In the genomic region with DNA sequence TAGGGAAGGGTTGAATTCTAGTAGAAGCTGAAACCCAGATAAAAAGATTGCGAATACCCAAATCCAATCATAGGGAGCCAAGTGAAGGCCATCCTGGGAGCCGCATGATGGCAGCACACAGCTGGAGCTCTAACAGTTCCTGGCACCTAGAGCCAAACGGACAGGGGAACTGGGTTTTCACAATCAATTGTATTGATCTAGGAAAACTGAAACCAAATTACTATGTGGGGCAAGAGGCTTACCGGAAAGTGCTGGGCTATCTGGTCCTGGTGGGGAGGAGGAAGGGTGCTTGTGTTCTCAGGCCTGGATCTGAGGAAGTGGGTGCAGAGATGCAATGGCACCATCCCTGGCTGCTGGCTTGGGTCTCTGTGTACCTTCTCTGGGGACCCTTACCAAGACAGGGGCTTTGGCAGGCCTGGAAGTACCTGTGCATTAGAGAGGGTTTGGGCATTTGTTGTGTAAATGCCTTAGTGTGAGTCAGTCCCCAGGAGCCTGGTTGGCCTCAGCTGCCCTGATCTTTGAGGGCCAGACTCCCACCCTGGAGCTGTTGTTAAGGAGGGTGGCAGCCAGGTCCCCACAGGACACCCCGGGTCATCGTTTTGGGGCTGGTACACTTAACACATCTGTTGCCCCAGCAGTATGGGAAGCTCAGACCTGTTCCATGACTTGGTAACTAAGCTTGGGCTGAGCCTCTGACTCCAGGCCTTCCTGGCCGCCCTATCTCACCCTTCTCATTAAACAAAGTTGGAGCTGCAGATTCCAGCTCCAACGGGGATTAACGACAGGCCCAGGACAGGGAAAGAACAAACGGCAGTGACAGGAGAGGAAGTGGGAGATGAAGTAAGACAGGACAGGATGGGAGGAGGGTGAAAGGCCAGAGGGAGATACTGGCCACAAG, we compare ENCODE assay signal across 14 cellular contexts. TPM values are rescaled to one million over a fixed set of nuclear protein-coding genes. Genes with fewer than 3 reads are reported as not detected.
DNase-seq lines count a peak whose midpoint lies in the region; ATAC-seq and TF ChIP-seq lines count a peak whose summit lies in the region.
"Had no signal": no experiment of that assay in that cellular context is flagged by ENCODE, and none has a peak within 500 bp of the region (broad histone marks: within the 10 kb centered on the region; RNA-seq: fewer than 3 reads in every experiment).

No MANE protein-coding gene starts in this region.

- no peaks in the 10 kb centered on the region for H3K9me3 ChIP-seq in left lung
- H3K9me3 ChIP-seq: tibial nerve had no signal

- H3K4me1 Mint-ChIP-seq in GM23338, result peaks cover 13% of the 10 kb centered on the region
- peaks cover 66% of the 10 kb centered on the region for H3K4me1 Mint-ChIP-seq in activated CD4-positive, alpha-beta memory T cell treated with anti-CD3 and anti-CD28 coated beads for 36 hours (ENCODE audit: low read depth)

- DNase-seq in AG10803 (ENCODE audit: low read depth) (no peak), GM23338 (ENCODE audit: low spot score) (peak; percentile 47), islet precursor cell (peak; percentile 86), NCI-H82 (lab: John Stamatoyannopoulos, UW) (no peak), left lung (no peak)
- DNase-seq in activated CD4-positive, alpha-beta memory T cell treated with anti-CD3 and anti-CD28 coated beads for 36 hours, result no peak
- DNase-seq: activated CD4-positive, CD25-positive, alpha-beta regulatory T cell; amygdala; NCI-H1048; stimulated activated CD4-positive, alpha-beta T cell treated with anti-CD3 and anti-CD28 coated beads, Interleukin-4, amount 100 ng/mL, for 4 hours had no signal

- intact Hi-C loops in activated CD4-positive, alpha-beta memory T cell treated with anti-CD3 and anti-CD28 coated beads for 36 hours (cut with micrococcal nuclease), result loop anchor here (10.0 kb wide), 1 partner anchor 445 kb away; no protein-coding TSS in a partner anchor
- intact Hi-C loops in left lung (cut with DNase I), result no loop called here

- no peaks in the 10 kb centered on the region for H3K9me2 ChIP-seq in GM23338 (ENCODE audit: insufficient read depth)

- H3K27ac ChIP-seq in GM23338 (ENCODE audit: low read depth) (peak overlapping the region; percentile 72; the same call in 1 of the 2 replicates), left lung (peak overlapping the region in 1 of 2 donors; percentile 60)
- H3K27ac ChIP-seq: tibial nerve had no signal

- peak overlapping the region; percentile 88 for H3K27ac Mint-ChIP-seq in GM23338
- H3K27ac Mint-ChIP-seq in activated CD4-positive, alpha-beta memory T cell treated with anti-CD3 and anti-CD28 coated beads for 36 hours, result peak overlapping the region; percentile 23

- peak overlapping the region; percentile 65; the same call in 1 of the 2 replicates for H3K4me2 ChIP-seq in GM23338

- peaks cover 12% of the 10 kb centered on the region for H3K27me3 Mint-ChIP-seq in GM23338 (ENCODE audit: insufficient read depth, low read depth, poor library complexity)
- no peaks in the 10 kb centered on the region for H3K27me3 Mint-ChIP-seq in activated CD4-positive, alpha-beta memory T cell treated with anti-CD3 and anti-CD28 coated beads for 36 hours

- H3F3A ChIP-seq in GM23338 (replicated peaks; ENCODE audit: low read depth), result no peaks in the 10 kb centered on the region

- H3K36me3 Mint-ChIP-seq in GM23338 (ENCODE audit: low read depth), result no peaks in the 10 kb centered on the region
- peaks cover 1% of the 10 kb centered on the region for H3K36me3 Mint-ChIP-seq in activated CD4-positive, alpha-beta memory T cell treated with anti-CD3 and anti-CD28 coated beads for 36 hours

- no peaks in the 10 kb centered on the region for H3K9me3 Mint-ChIP-seq in GM23338
- no peaks in the 10 kb centered on the region for H3K9me3 Mint-ChIP-seq in activated CD4-positive, alpha-beta memory T cell treated with anti-CD3 and anti-CD28 coated beads for 36 hours

- H3K79me2 ChIP-seq in GM23338 (replicated peaks; ENCODE audit: insufficient read depth), result no peaks in the 10 kb centered on the region

- POLR2A ChIA-PET in activated CD4-positive, alpha-beta memory T cell treated with anti-CD3 and anti-CD28 coated beads for 36 hours (lab: Charles Lee), result interaction anchor here (1.4 to 2.0 kb wide), 2 partner anchors 11 to 142 kb away, joined by 3 to 7 read pairs; partner anchors contain the start of gene BLM

- CTCF ChIA-PET in activated CD4-positive, alpha-beta memory T cell treated with anti-CD3 and anti-CD28 coated beads for 36 hours (lab: Charles Lee), result interaction anchor here (0.6 to 1.3 kb wide), 4 partner anchors 14 to 378 kb away, joined by 3 to 4 read pairs (median 3); partner anchors contain the start of gene BLM

- H2AFZ ChIP-seq in GM23338, result peak overlapping the region; percentile 95

- peak; percentile 39 for TF ChIP-seq CTCF in AG10803 (conservative IDR thresholded peaks at IDR 0.05; ENCODE audit: low read length)
- TF ChIP-seq CTCF in GM23338 (conservative IDR thresholded peaks at IDR 0.05; ENCODE audit: low read depth in 2 of 2), result peak; percentile 10 to 18; a peak in 3 of 4 replicates
- TF ChIP-seq CTCF in left lung (IDR thresholded peaks at IDR 0.05), result no peak

- no peaks in the 10 kb centered on the region for H3K36me3 ChIP-seq in GM23338 (ENCODE audit: insufficient read depth)
- H3K36me3 ChIP-seq in left lung, result no peaks in the 10 kb centered on the region
- H3K36me3 ChIP-seq: tibial nerve had no signal

- no peak overlapping the region for H3K4me3 ChIP-seq in AG10803 (ENCODE audit: low read length)
- no peak overlapping the region for H3K4me3 ChIP-seq in GM23338
- H3K4me3 ChIP-seq in left lung, result no peak overlapping the region
- H3K4me3 ChIP-seq: tibial nerve had no signal

- H3K27me3 ChIP-seq in GM23338 (ENCODE audit: insufficient read depth) (no peaks in the 10 kb centered on the region), left lung (no peaks in the 10 kb centered on the region)
- H3K27me3 ChIP-seq: tibial nerve had no signal

- ATAC-seq in GM23338 (peak; percentile 89), GM21447 (IDR thresholded peaks at IDR 0.05; ENCODE audit: unreplicated experiment) (no peak), GM21423 (IDR thresholded peaks at IDR 0.05; ENCODE audit: unreplicated experiment) (no peak), left lung (no peak)

- peaks cover 8% of the 10 kb centered on the region for H3K4me1 ChIP-seq in GM23338 (ENCODE audit: insufficient read depth)
- peaks cover 0 to 59% of the 10 kb centered on the region in 2 donors for H3K4me1 ChIP-seq in left lung

- H4K20me1 ChIP-seq in GM23338 (replicated peaks; ENCODE audit: insufficient read depth), result no peaks in the 10 kb centered on the region

- H3K4me3 Mint-ChIP-seq in GM23338, result no peak overlapping the region; the same call in 2 of the 3 replicates
- H3K4me3 Mint-ChIP-seq in activated CD4-positive, alpha-beta memory T cell treated with anti-CD3 and anti-CD28 coated beads for 36 hours, result no peak overlapping the region

TF ChIP-seq in GM23338, 12 proteins besides CTCF, POLR2A, EP300 and RAD21:
- TF ChIP-seq POLR2AphosphoS5 (IDR thresholded peaks at IDR 0.05; ENCODE audit: low read depth) (no peak), EZH2phosphoT487 (IDR thresholded peaks at IDR 0.05; ENCODE audit: unreplicated experiment) (no peak)
- TF ChIP-seq, protein P1, sequence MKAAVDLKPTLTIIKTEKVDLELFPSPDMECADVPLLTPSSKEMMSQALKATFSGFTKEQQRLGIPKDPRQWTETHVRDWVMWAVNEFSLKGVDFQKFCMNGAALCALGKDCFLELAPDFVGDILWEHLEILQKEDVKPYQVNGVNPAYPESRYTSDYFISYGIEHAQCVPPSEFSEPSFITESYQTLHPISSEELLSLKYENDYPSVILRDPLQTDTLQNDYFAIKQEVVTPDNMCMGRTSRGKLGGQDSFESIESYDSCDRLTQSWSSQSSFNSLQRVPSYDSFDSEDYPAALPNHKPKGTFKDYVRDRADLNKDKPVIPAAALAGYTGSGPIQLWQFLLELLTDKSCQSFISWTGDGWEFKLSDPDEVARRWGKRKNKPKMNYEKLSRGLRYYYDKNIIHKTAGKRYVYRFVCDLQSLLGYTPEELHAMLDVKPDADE (IDR thresholded peaks at IDR 0.05), result no peak

RNA-seq across cellular contexts. Expression of gene FURIN, which starts 8.9 kb away (rescaled TPM):
- total RNA-seq in GM23338 (2014; rRNA removed; shearing (Covaris generic)), result 15.7 and 20.9 TPM in 2 replicates
- 6.3 and 7.4 TPM in 2 replicates for polyA plus RNA-seq in GM23338 (2016; fragmentation: Nextera tagmentation; extraction: Ambion mirVana)
- total RNA-seq in activated CD4-positive, alpha-beta memory T cell treated with anti-CD3 and anti-CD28 coated beads for 36 hours, result 100 to 1,000 TPM; 576 to 590 TPM
- total RNA-seq in left lung, result 100 to 1,000 TPM; 114 TPM

RNA-seq across cellular contexts. Expression of gene FES, which starts 24.8 kb away (rescaled TPM):
- 14.4 and 18.6 TPM in 2 replicates for total RNA-seq in GM23338 (2014; rRNA removed; shearing (Covaris generic))
- 2.7 and 3.1 TPM in 2 replicates for polyA plus RNA-seq in GM23338 (2016; fragmentation: Nextera tagmentation; extraction: Ambion mirVana)
- total RNA-seq in activated CD4-positive, alpha-beta memory T cell treated with anti-CD3 and anti-CD28 coated beads for 36 hours, result 10 to 100 TPM; 18.0 to 21.1 TPM
- total RNA-seq in left lung, result 10 to 100 TPM; 37.6 to 65.2 TPM
- polyA plus RNA-seq: neural cell had no signal

RNA-seq across cellular contexts. Expression of gene MAN2A2, which starts 43.6 kb away (rescaled TPM):
- 3.5 and 17.1 TPM in 2 replicates for total RNA-seq in GM23338 (2014; rRNA removed; shearing (Covaris generic))
- polyA plus RNA-seq in GM23338 (2016; fragmentation: Nextera tagmentation; extraction: Ambion mirVana), result 8.0 and 8.2 TPM in 2 replicates
- total RNA-seq in activated CD4-positive, alpha-beta memory T cell treated with anti-CD3 and anti-CD28 coated beads for 36 hours, result 10 to 100 TPM; 98.1 to 99.2 TPM
- total RNA-seq in left lung, result 10 to 100 TPM; 78.6 to 86.3 TPM

Comparison
In these comparisons a context has a peak if more than half of its experiments do, and no peak if none do; other contexts are left out.
1. DNase-seq: peak in GM23338 (single experiment) and islet precursor cell (single experiment); none in AG10803 (single experiment), activated CD4-positive, alpha-beta memory T cell treated with anti-CD3 and anti-CD28 coated beads for 36 hours (single experiment), NCI-H82 (single experiment) and left lung (0 of 2).
2. CTCF ChIP-seq: peak in AG10803 (single experiment) and GM23338 (2 of 2); none in left lung (0 of 2).
3. RNA of gene FURIN, which starts 8.9 kb away (total RNA-seq): 576 to 590 TPM in activated CD4-positive, alpha-beta memory T cell treated with anti-CD3 and anti-CD28 coated beads for 36 hours; 114 TPM in left lung and 15.7 to 20.9 TPM in GM23338; every median in the first group is over 4 times any median in the second.